In genomic region chr15:69451951-69452701, GRCh38 we compare ENCODE assay signal across 8 cellular contexts. TPM values are rescaled to one million over a fixed set of nuclear protein-coding genes. Genes with fewer than 3 reads are reported as not detected.
DNase-seq lines count a peak whose midpoint lies in the region; ATAC-seq lines count a peak whose summit lies in the region.

No MANE protein-coding gene starts in this region.

- H3K4me3 ChIP-seq in GM08714 (ENCODE audit: low read length): peak overlapping the region; percentile 66; the same call in 1 of the 2 replicates
- peak overlapping the region; percentile 55 for H3K4me3 ChIP-seq in trophoblast cell (ENCODE audit: low read depth, low read length)

- peak overlapping the region; percentile 69 for H3K9ac ChIP-seq in trophoblast cell (ENCODE audit: low read length)

- peaks cover 17 to 33% of the 10 kb centered on the region in 2 donors for H3K36me3 Mint-ChIP-seq in activated T-cell treated with anti-CD3 and anti-CD28 coated beads, Interleukin-2, amount 50 U/mL, for 72 hours (ENCODE audit: insufficient read depth in 2 of 2)

- no peak overlapping the region for H2BK12ac ChIP-seq in trophoblast cell (ENCODE audit: low read length)

- no peak overlapping the region for H2BK120ac ChIP-seq in trophoblast cell (ENCODE audit: insufficient read depth, low read length, poor library complexity)

- DNase-seq in KG1 (lab: John Stamatoyannopoulos, UW): peak; percentile 76
- DNase-seq in activated T-cell treated with anti-CD3 and anti-CD28 coated beads, Interleukin-2, amount 50 U/mL, for 72 hours: peak in 1 of 2 donors; percentile 32
- DNase-seq in glomerular visceral epithelial cell (ENCODE audit: extremely low spot score): peak; percentile 62
- DNase-seq in trophoblast cell: peak; percentile 42 to 66
- DNase-seq in cerebellar nuclear complex (lab: John Stamatoyannopoulos, UW): no peak
- no peak for DNase-seq in dedifferentiated amniotic fluid mesenchymal stem cell (ENCODE audit: extremely low spot score)

- H3K23ac ChIP-seq in trophoblast cell (ENCODE audit: low read length): no peak overlapping the region

- H3K14ac ChIP-seq in trophoblast cell (ENCODE audit: low read length): peak overlapping the region; percentile 7

- H3K9me3 Mint-ChIP-seq in activated T-cell treated with anti-CD3 and anti-CD28 coated beads, Interleukin-2, amount 50 U/mL, for 72 hours: no peaks in the 10 kb centered on the region

- H4K12ac ChIP-seq in trophoblast cell (ENCODE audit: low read depth, low read length): peak overlapping the region; percentile 49

- peak overlapping the region; percentile 92 to 97 for H3K4me3 Mint-ChIP-seq in activated T-cell treated with anti-CD3 and anti-CD28 coated beads, Interleukin-2, amount 50 U/mL, for 72 hours

- peak overlapping the region; percentile 84 for H3K4me2 ChIP-seq in trophoblast cell (ENCODE audit: low read length)

- no peak overlapping the region for H2AK5ac ChIP-seq in trophoblast cell (ENCODE audit: low read length)

- peaks cover 9% of the 10 kb centered on the region for H3K79me1 ChIP-seq in trophoblast cell (ENCODE audit: low read length)

- peak overlapping the region; percentile 5 for H3K27ac ChIP-seq in trophoblast cell (ENCODE audit: low read depth, low read length)

- peaks cover 3 to 5% of the 10 kb centered on the region in 2 experiments for H3K4me1 ChIP-seq in trophoblast cell (ENCODE audit: control insufficient read depth in 1 of 2, insufficient read depth in 2 of 2, low read length in 2 of 2)

- ATAC-seq in GM21737 (IDR thresholded peaks at IDR 0.05; ENCODE audit: unreplicated experiment): peak; percentile 31
- ATAC-seq in activated T-cell treated with anti-CD3 and anti-CD28 coated beads, Interleukin-2, amount 50 U/mL, for 72 hours (replicated peaks in 1 of 2): peak; percentile 33 to 42

- no peak overlapping the region for H4K91ac ChIP-seq in trophoblast cell (ENCODE audit: low read depth, low read length)

- no peaks in the 10 kb centered on the region for H3K27me3 ChIP-seq in trophoblast cell (ENCODE audit: insufficient read depth, low read length)

- peaks cover 12% of the 10 kb centered on the region for H3K79me2 ChIP-seq in trophoblast cell (ENCODE audit: control insufficient read depth, insufficient read depth, low read length, poor library complexity)

- H3K36me3 ChIP-seq in trophoblast cell (ENCODE audit: control insufficient read depth in 1 of 2, insufficient read depth in 2 of 2, low read length in 2 of 2): peaks cover 8 to 24% of the 10 kb centered on the region in 2 experiments

- H4K8ac ChIP-seq in trophoblast cell (ENCODE audit: low read depth, low read length): peak overlapping the region; percentile 76

- H2AFZ ChIP-seq in trophoblast cell (ENCODE audit: insufficient read depth, low read length, poor library complexity): peak overlapping the region; percentile 30

- H3K18ac ChIP-seq in trophoblast cell (ENCODE audit: low read length): no peak overlapping the region

- WGBS in trophoblast cell (ENCODE audit: extremely low coverage, insufficient coverage, insufficient read length): no CpG with 5 or more reads among the region's 32 CpGs

- no peak overlapping the region for H2BK5ac ChIP-seq in trophoblast cell (ENCODE audit: low read depth, low read length, poor library complexity)

- H3K9me3 ChIP-seq in trophoblast cell (ENCODE audit: insufficient read depth, low read depth, low read length): no peaks in the 10 kb centered on the region

- H3K27me3 Mint-ChIP-seq in activated T-cell treated with anti-CD3 and anti-CD28 coated beads, Interleukin-2, amount 50 U/mL, for 72 hours (ENCODE audit: low read depth): no peaks in the 10 kb centered on the region

- H3K4ac ChIP-seq in trophoblast cell (ENCODE audit: low read depth, low read length): no peak overlapping the region

- peak overlapping the region; percentile 95 for H3K27ac Mint-ChIP-seq in activated T-cell treated with anti-CD3 and anti-CD28 coated beads, Interleukin-2, amount 50 U/mL, for 72 hours

- H3K4me1 Mint-ChIP-seq in activated T-cell treated with anti-CD3 and anti-CD28 coated beads, Interleukin-2, amount 50 U/mL, for 72 hours (ENCODE audit: low read depth): peaks cover 35% of the 10 kb centered on the region

RNA-seq across cellular contexts. Expression of gene RPLP1, which starts 0.5 kb away (rescaled TPM):
- 1,000 to 10,000 TPM; 2,514 to 2,771 TPM for total RNA-seq in activated T-cell treated with anti-CD3 and anti-CD28 coated beads, Interleukin-2, amount 50 U/mL, for 72 hours
- polyA plus RNA-seq in trophoblast cell (2013): 2,044 and 2,170 TPM in 2 replicates

RNA-seq across cellular contexts. Expression of gene KIF23, which starts 38.0 kb away (rescaled TPM):
- 10 to 100 TPM; 51.5 to 56.2 TPM for total RNA-seq in activated T-cell treated with anti-CD3 and anti-CD28 coated beads, Interleukin-2, amount 50 U/mL, for 72 hours
- polyA plus RNA-seq in trophoblast cell (2013): 34.2 and 37.5 TPM in 2 replicates

Comparison
In these comparisons a context has a peak if more than half of its experiments do, and no peak if none do; other contexts are left out.
1. DNase-seq: peak in KG1 (single experiment), glomerular visceral epithelial cell (single experiment) and trophoblast cell (2 of 2); none in cerebellar nuclear complex (0 of 2) and dedifferentiated amniotic fluid mesenchymal stem cell (single experiment).